ENCODE assay signal across 1 cellular context in the genomic region with DNA sequence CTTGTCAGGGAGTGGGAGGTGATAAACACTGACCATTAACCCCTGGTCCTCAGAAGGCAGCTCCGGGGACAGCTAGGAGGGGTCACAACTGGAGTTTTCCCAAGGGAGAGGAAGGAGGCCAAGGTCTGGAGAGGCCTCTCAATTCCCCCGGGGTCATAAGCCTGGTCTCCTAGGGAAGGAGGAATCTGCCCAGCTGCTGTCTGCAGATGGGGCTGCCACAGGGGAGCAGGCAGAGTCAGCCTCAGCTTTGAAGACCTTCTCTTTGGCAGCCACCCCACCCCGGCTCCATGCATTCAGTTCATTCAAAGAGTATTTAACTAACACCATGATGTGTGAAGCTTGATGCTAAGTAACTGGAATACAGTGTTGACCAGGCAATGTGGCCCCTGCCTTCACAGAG.
TF ChIP-seq lines count a peak whose summit lies in the region.

No MANE protein-coding gene starts in this region.

TF ChIP-seq in SK-N-SH treated with all-trans-retinoic acid at 6 μM for 48 hours, 23 proteins besides CTCF, POLR2A, EP300 and RAD21 (continued from another document):
- TF ChIP-seq, protein P1, sequence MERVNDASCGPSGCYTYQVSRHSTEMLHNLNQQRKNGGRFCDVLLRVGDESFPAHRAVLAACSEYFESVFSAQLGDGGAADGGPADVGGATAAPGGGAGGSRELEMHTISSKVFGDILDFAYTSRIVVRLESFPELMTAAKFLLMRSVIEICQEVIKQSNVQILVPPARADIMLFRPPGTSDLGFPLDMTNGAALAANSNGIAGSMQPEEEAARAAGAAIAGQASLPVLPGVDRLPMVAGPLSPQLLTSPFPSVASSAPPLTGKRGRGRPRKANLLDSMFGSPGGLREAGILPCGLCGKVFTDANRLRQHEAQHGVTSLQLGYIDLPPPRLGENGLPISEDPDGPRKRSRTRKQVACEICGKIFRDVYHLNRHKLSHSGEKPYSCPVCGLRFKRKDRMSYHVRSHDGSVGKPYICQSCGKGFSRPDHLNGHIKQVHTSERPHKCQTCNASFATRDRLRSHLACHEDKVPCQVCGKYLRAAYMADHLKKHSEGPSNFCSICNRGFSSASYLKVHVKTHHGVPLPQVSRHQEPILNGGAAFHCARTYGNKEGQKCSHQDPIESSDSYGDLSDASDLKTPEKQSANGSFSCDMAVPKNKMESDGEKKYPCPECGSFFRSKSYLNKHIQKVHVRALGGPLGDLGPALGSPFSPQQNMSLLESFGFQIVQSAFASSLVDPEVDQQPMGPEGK (CRISPR knock-in tag; IDR thresholded peaks at IDR 0.05; ENCODE audit: borderline replicate concordance), result no peak
- TF ChIP-seq ZFP30 (CRISPR knock-in tag; IDR thresholded peaks at IDR 0.05) (no peak), OSR1 (CRISPR knock-in tag; IDR thresholded peaks at IDR 0.05) (no peak), TCF4 (CRISPR knock-in tag; IDR thresholded peaks at IDR 0.05; ENCODE audit: borderline replicate concordance) (no peak), PPARA (CRISPR knock-in tag; IDR thresholded peaks at IDR 0.05; ENCODE audit: borderline replicate concordance) (no peak), ZNF8 (CRISPR knock-in tag; IDR thresholded peaks at IDR 0.05) (no peak), TOX (CRISPR knock-in tag; IDR thresholded peaks at IDR 0.05; ENCODE audit: borderline replicate concordance) (no peak)
- TF ChIP-seq, protein P2, sequence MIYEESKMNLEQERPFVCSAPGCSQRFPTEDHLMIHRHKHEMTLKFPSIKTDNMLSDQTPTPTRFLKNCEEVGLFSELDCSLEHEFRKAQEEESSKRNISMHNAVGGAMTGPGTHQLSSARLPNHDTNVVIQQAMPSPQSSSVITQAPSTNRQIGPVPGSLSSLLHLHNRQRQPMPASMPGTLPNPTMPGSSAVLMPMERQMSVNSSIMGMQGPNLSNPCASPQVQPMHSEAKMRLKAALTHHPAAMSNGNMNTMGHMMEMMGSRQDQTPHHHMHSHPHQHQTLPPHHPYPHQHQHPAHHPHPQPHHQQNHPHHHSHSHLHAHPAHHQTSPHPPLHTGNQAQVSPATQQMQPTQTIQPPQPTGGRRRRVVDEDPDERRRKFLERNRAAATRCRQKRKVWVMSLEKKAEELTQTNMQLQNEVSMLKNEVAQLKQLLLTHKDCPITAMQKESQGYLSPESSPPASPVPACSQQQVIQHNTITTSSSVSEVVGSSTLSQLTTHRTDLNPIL (CRISPR knock-in tag; IDR thresholded peaks at IDR 0.05; ENCODE audit: low read depth), result no peak
